ENCODE assay signal across 23 cellular contexts in the genomic region with DNA sequence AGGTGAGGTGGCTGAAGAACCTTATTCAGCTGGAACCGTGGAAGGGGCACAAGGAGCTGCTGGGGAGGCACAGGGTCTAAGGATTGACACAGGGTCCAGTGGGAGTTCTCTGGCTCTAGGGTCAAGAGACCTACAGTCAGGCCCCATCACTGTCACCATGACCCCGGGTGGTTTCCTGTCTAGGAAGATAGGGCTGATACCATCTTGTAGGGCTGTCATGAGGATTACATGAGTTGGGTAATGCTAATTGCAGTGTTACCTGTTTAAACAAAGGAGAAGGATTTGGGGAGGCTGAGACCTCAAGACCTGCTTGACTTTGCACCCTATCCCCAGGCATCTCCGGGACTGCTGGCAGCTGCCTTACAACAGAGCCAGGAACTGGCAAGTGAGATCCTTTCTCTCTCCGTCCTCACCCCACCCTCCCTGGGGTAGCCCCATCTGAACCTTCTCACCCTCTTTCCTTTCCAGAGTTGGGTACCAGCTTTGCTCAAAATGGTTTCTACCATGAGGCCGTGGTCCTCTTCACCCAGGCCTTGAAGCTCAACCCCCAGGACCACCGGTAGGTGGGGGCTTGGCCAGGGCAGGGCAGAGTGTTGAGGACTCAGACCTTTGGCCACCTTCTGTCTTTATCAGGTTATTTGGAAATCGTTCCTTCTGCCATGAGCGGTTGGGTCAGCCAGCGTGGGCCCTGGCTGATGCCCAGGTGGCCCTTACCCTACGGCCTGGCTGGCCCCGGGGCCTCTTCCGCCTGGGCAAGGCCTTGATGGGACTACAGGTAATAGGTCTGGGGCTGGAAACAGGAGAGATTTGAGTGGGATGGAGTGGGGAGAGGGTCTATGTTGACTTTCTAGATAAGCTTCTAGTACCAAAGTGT. TPM values are rescaled to one million over a fixed set of nuclear protein-coding genes. Genes with fewer than 3 reads are reported as not detected.
"Had no signal": no experiment of that assay in that cellular context is flagged by ENCODE, and none has a peak within 500 bp of the region (broad histone marks: within the 10 kb centered on the region; RNA-seq: fewer than 3 reads in every experiment).

No MANE protein-coding gene starts in this region.

- H3K9me3 Mint-ChIP-seq: central memory CD8-positive, alpha-beta T cell; nephron had no signal

- H3K4me3 ChIP-seq: dorsolateral prefrontal cortex, esophagus muscularis mucosa, gastrocnemius medialis, heart right ventricle, left ventricle myocardium inferior, psoas muscle, tibial artery, upper lobe of left lung, uterus had no signal

- H2AFZ ChIP-seq: parathyroid adenoma had no signal

- FAIRE-seq: endometrium, small intestine had no signal

- H3K27ac Mint-ChIP-seq: nephron had no signal

- H3K27ac ChIP-seq: dorsolateral prefrontal cortex, epithelial cell of prostate, esophagus muscularis mucosa, gastrocnemius medialis, heart right ventricle, left ventricle myocardium inferior, parathyroid adenoma, psoas muscle, tibial artery, upper lobe of left lung, uterus had no signal

- H3K4me1 Mint-ChIP-seq: nephron had no signal

- H3K4me1 ChIP-seq: esophagus muscularis mucosa, gastrocnemius medialis, heart right ventricle, left ventricle myocardium inferior, parathyroid adenoma, psoas muscle, tibial artery, upper lobe of left lung, uterus had no signal

- DNase-seq: cortex of kidney; dorsolateral prefrontal cortex; effector CD8-positive, alpha-beta T cell; gastrocnemius medialis; heart right ventricle; islet precursor cell; left ventricle myocardium inferior; occipital lobe; psoas muscle; retina; small intestine; stimulated activated CD4-positive, alpha-beta T cell treated with anti-CD3 and anti-CD28 coated beads, Interleukin-2, amount 100 ng/mL, for 48 hours; stimulated activated naive CD8-positive, alpha-beta T cell treated with anti-CD3 and anti-CD28 coated beads, Interleukin-15, Interleukin-2, amounts not matched to agents 100 U/mL and 50 U/mL, for 24 hours; tibial artery; uterus had no signal

- H3K27me3 Mint-ChIP-seq: central memory CD8-positive, alpha-beta T cell had no signal

- H3K9me3 ChIP-seq: esophagus muscularis mucosa, gastrocnemius medialis, heart right ventricle, left ventricle myocardium inferior, psoas muscle, tibial artery, upper lobe of left lung, uterus had no signal

- H3K9ac ChIP-seq: parathyroid adenoma had no signal

- H3K4me3 Mint-ChIP-seq: central memory CD8-positive, alpha-beta T cell; nephron had no signal

- ATAC-seq: gastrocnemius medialis; psoas muscle; stimulated activated naive CD8-positive, alpha-beta T cell treated with anti-CD3 and anti-CD28 coated beads, Interleukin-15, Interleukin-2, amounts not matched to agents 100 U/mL and 50 U/mL, for 24 hours had no signal

- H3K36me3 ChIP-seq: uterus had no signal

- H3K27me3 ChIP-seq: upper lobe of left lung, uterus had no signal

RNA-seq across cellular contexts. Expression of gene LBX2, which starts 7.5 kb away (rescaled TPM):
- total RNA-seq: occipital lobe, temporal lobe had no signal
